In the genomic region with DNA sequence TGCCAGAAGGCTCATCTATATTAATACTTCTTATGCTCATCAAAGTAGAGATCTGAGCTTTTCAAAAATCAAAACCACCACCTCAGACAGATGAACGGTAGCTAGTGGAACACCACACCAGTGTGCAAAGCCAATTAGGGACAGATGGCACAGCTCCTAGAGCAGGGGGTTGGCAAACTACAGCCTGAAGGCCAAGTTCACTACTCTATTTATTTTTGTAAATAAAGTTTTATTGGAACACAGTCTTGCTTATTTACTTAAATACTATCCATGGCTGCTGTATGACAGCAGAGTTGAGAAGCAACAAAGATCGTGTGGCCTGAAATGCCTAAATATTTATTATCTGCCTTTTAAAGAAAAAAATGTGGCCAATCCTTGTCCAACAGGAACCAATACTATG, we compare ENCODE assay signal across 27 cellular contexts.
"Had no signal": no experiment of that assay in that cellular context is flagged by ENCODE, and none has a peak within 500 bp of the region (broad histone marks: within the 10 kb centered on the region; RNA-seq: fewer than 3 reads in every experiment).

No MANE protein-coding gene starts in this region.

- H3K4me3 ChIP-seq: cardiac muscle cell, colonic mucosa, psoas muscle, smooth muscle cell, suprapubic skin, tibial artery had no signal

- H3K4me2 ChIP-seq: smooth muscle cell had no signal

- FAIRE-seq: endometrium, frontal cortex had no signal

- H3K4me1 ChIP-seq: colonic mucosa had no signal

- H3K9ac ChIP-seq: parathyroid adenoma had no signal

- H3K36me3 ChIP-seq: colonic mucosa had no signal

- H3K27me3 ChIP-seq: cardiac muscle cell, colonic mucosa, suprapubic skin, tibial artery had no signal

- ATAC-seq: activated CD4-positive, alpha-beta T cell treated with anti-CD3 and anti-CD28 coated beads for 36 hours; activated CD8-positive, alpha-beta T cell treated with anti-CD3 and anti-CD28 coated beads, Interleukin-2, amount 10 ng/mL, durations not matched to agents 7 days and 5 days; activated T-cell treated with anti-CD3 and anti-CD28 coated beads, Interleukin-2, amount 50 U/mL, for 72 hours; left ventricle myocardium superior; naive thymus-derived CD4-positive, alpha-beta T cell had no signal

- H3K27ac ChIP-seq: cardiac muscle cell, colonic mucosa, epithelial cell of prostate, psoas muscle, suprapubic skin, tibial artery had no signal

- H2AFZ ChIP-seq: parathyroid adenoma had no signal

- DNase-seq: activated CD4-positive, alpha-beta T cell treated with anti-CD3 and anti-CD28 coated beads for 36 hours; activated CD4-positive, CD25-positive, alpha-beta regulatory T cell; activated CD8-positive, alpha-beta T cell treated with anti-CD3 and anti-CD28 coated beads, Interleukin-2, amount 10 ng/mL, durations not matched to agents 7 days and 5 days; activated effector memory CD4-positive, alpha-beta T cell treated with Interleukin-2 at 50 U/mL for 16 hours; activated naive CD4-positive, alpha-beta T cell treated with Interleukin-2 at 50 U/mL for 16 hours; activated T-cell treated with anti-CD3 and anti-CD28 coated beads for 4 hours; activated T-cell treated with anti-CD3 and anti-CD28 coated beads, Interleukin-2, amount 50 U/mL, for 72 hours; anterior cingulate cortex; cerebellar nuclear complex; colonic mucosa; effector CD8-positive, alpha-beta T cell; left ventricle myocardium superior; midbrain; naive thymus-derived CD4-positive, alpha-beta T cell; psoas muscle; stimulated activated CD4-positive, alpha-beta T cell treated with anti-CD3 and anti-CD28 coated beads, Interleukin-1b, Interleukin-23, amount 100 ng/mL, for 48 hours; stimulated activated CD4-positive, alpha-beta T cell treated with anti-CD3 and anti-CD28 coated beads, Interleukin-4, amount 100 ng/mL, for 4 hours; stimulated activated CD8-positive, alpha-beta memory T cell treated with anti-CD3 and anti-CD28 coated beads, Interleukin-4, amount 100 ng/mL, for 48 hours; stimulated activated naive CD4-positive, alpha-beta T cell; tibial artery had no signal

- H3K9me3 ChIP-seq: colonic mucosa, psoas muscle, suprapubic skin, tibial artery had no signal
